In genomic region chrX:49842603-49843002, GRCh38 we compare ENCODE assay signal across 20 cellular contexts. TPM values are rescaled to one million over a fixed set of nuclear protein-coding genes. Genes with fewer than 3 reads are reported as not detected.
DNase-seq lines count a peak whose midpoint lies in the region; ATAC-seq and TF ChIP-seq lines count a peak whose summit lies in the region.
"Had no signal": no experiment of that assay in that cellular context is flagged by ENCODE, and none has a peak within 500 bp of the region (broad histone marks: within the 10 kb centered on the region; RNA-seq: fewer than 3 reads in every experiment).

No MANE protein-coding gene starts in this region.

- no peaks in the 10 kb centered on the region for H3K9me2 ChIP-seq in hepatocyte (replicated peaks; ENCODE audit: insufficient read depth)

- no peaks in the 10 kb centered on the region for H4K20me1 ChIP-seq in hepatocyte (ENCODE audit: insufficient read depth, poor library complexity, severe bottlenecking)

- no peaks in the 10 kb centered on the region for H3K27me3 ChIP-seq in hepatocyte

- no peaks in the 10 kb centered on the region for H3K4me1 ChIP-seq in hepatocyte (ENCODE audit: insufficient read depth)
- H3K4me1 ChIP-seq: A549 had no signal

- no peak for TF ChIP-seq CTCF in hepatocyte (IDR thresholded peaks at IDR 0.05; ENCODE audit: poor library complexity)

- ATAC-seq in GM18858 (IDR thresholded peaks at IDR 0.05; ENCODE audit: unreplicated experiment) (no peak), GM21381 (IDR thresholded peaks at IDR 0.05; ENCODE audit: unreplicated experiment) (no peak)
- ATAC-seq: A549, GM23338, Panc1, SK-N-SH treated with all-trans-retinoic acid at 6 μM for 48 hours had no signal

- DNase-seq in NCI-H748 (lab: John Stamatoyannopoulos, UW; ENCODE audit: unreplicated experiment), result peak; percentile 6
- DNase-seq in NCI-H748 treated with DMSO at 0.1 percent for 48 hours (lab: John Stamatoyannopoulos, UW), result no peak
- DNase-seq in RPMI7951 (ENCODE audit: low read depth), result peak; percentile 4
- DNase-seq in hepatocyte (ENCODE audit: low spot score), result no peak
- no peak for DNase-seq in NCI-H1436 treated with DMSO at 0.1 percent for 48 hours (lab: John Stamatoyannopoulos, UW)
- DNase-seq: EL, KBM-7, NCI-H1048, NCI-H1930, NCI-H510A, Right ventricle myocardium superior, T-helper 1 cell had no signal

- no peaks in the 10 kb centered on the region for H3K79me2 ChIP-seq in hepatocyte

- H3K36me3 ChIP-seq in hepatocyte (replicated peaks; ENCODE audit: insufficient read depth, low read depth), result no peaks in the 10 kb centered on the region

- H3K9me3 ChIP-seq in hepatocyte (ENCODE audit: low read depth), result no peaks in the 10 kb centered on the region
- H3K9me3 ChIP-seq: A549 had no signal

- no peak overlapping the region for H3K4me3 ChIP-seq in hepatocyte
- H3K4me3 ChIP-seq: A549, GM23338 had no signal

- peak overlapping the region; percentile 53 for H3K27ac ChIP-seq in hepatocyte
- H3K27ac ChIP-seq: A549, C4-2B had no signal

- H3K4me2 ChIP-seq in hepatocyte, result no peak overlapping the region
- H3K4me2 ChIP-seq: A549, GM23338 had no signal

- H2AFZ ChIP-seq in hepatocyte, result no peak overlapping the region
- H2AFZ ChIP-seq: GM23338 had no signal

RNA-seq across cellular contexts. Expression of gene PAGE4, which starts 13.5 kb away (rescaled TPM):
- not detected in 2 replicates for total RNA-seq in RPMI7951 (2014; rRNA removed; shearing (Covaris generic))
- total RNA-seq in hepatocyte, result 1.0 TPM in 1 of 2 replicates, not detected in the other
- polyA plus RNA-seq in hepatocyte, result 0.63 and 1.8 TPM in 2 replicates
- total RNA-seq: GM23338, M059J, Right ventricle myocardium superior had no signal
- polyA plus RNA-seq: A549 had no signal

RNA-seq across cellular contexts. Expression of gene USP27X, which starts 36.7 kb away (rescaled TPM):
- 1.4 and 1.8 TPM in 2 replicates for total RNA-seq in RPMI7951 (2014; rRNA removed; shearing (Covaris generic))
- total RNA-seq in hepatocyte, result 5.6 and 6.1 TPM in 2 replicates
- 1.0 and 1.3 TPM in 2 replicates for polyA plus RNA-seq in hepatocyte

Comparison
In these comparisons a context has a peak if more than half of its experiments do, and no peak if none do; other contexts are left out.
1. DNase-seq: peak in NCI-H748 (single experiment) and RPMI7951 (single experiment); none in NCI-H748 treated with DMSO at 0.1 percent for 48 hours (single experiment), hepatocyte (single experiment) and NCI-H1436 treated with DMSO at 0.1 percent for 48 hours (single experiment).